Comparison of ENCODE assay signal across 11 cellular contexts in the genomic region with DNA sequence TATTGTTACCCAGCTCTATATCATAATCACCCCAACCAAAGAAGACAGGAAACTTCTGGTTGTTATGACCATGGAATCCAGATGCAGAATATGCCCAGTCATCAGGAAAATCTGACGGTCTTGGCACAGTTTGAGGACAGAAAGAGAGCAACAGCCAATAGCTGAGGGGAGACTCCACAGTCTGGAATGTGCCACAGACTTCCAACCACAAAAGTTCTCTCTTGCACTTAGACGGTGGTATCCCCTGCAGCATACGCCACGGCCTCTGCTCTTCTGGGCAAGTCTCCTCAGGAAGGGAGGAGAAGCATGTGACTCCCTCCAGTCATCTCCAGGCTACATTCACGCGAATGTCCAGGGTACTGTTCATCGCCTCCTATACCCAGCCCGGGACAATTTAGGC. TPM values are rescaled to one million over a fixed set of nuclear protein-coding genes. Genes with fewer than 3 reads are reported as not detected.
DNase-seq lines count a peak whose midpoint lies in the region; ATAC-seq and TF ChIP-seq lines count a peak whose summit lies in the region.
"Had no signal": no experiment of that assay in that cellular context is flagged by ENCODE, and none has a peak within 500 bp of the region (broad histone marks: within the 10 kb centered on the region; RNA-seq: fewer than 3 reads in every experiment).

No MANE protein-coding gene starts in this region.

- H4K20me1 ChIP-seq in mammary epithelial cell (ENCODE audit: insufficient read depth, low read length): no peaks in the 10 kb centered on the region

- H3K27ac ChIP-seq in mammary epithelial cell (ENCODE audit: insufficient read depth, low read depth, low read length) (peak overlapping the region; percentile 90), thoracic aorta (no peak overlapping the region)
- H3K27ac ChIP-seq: cardiac muscle cell had no signal

- no peak overlapping the region for H3K27ac Mint-ChIP-seq in activated CD4-positive, alpha-beta memory T cell treated with anti-CD3 and anti-CD28 coated beads for 36 hours
- H3K27ac Mint-ChIP-seq in Calu3 (ENCODE audit: unreplicated experiment): no peak overlapping the region
- H3K27ac Mint-ChIP-seq: activated CD8-positive, alpha-beta memory T cell treated with anti-CD3 and anti-CD28 coated beads, Interleukin-2, amount 10 ng/mL, durations not matched to agents 7 days and 5 days had no signal

- ATAC-seq in HG02610 (IDR thresholded peaks at IDR 0.05; ENCODE audit: unreplicated experiment) (peak; percentile 42), thoracic aorta (ENCODE audit: insufficient number of reproducible peaks, low FRiP score, low read depth) (no peak)
- ATAC-seq: activated CD8-positive, alpha-beta memory T cell treated with anti-CD3 and anti-CD28 coated beads, Interleukin-2, amount 10 ng/mL, durations not matched to agents 7 days and 5 days had no signal

- in situ Hi-C loops in mammary epithelial cell (cut with MboI; ENCODE audit: low sequenced_read_pairs in 2 of 2): no loop called here

- WGBS in mammary epithelial cell (ENCODE audit: low coverage, missing lambda C conversion rate): 3% methylated on average over 8 of the region's 8 CpGs

- H3K4me1 ChIP-seq in mammary epithelial cell (ENCODE audit: insufficient read depth, low read length) (peaks cover 18% of the 10 kb centered on the region), thoracic aorta (ENCODE audit: control insufficient read depth in 1 of 2, low read depth in 2 of 2) (peaks cover 9 to 34% of the 10 kb centered on the region in 2 donors)

- peaks cover 58% of the 10 kb centered on the region for H3K79me2 ChIP-seq in mammary epithelial cell (ENCODE audit: insufficient read depth, low read length)

- H3K4me1 Mint-ChIP-seq in activated CD4-positive, alpha-beta memory T cell treated with anti-CD3 and anti-CD28 coated beads for 36 hours (ENCODE audit: low read depth): peaks cover 24% of the 10 kb centered on the region
- no peaks in the 10 kb centered on the region for H3K4me1 Mint-ChIP-seq in Calu3 (ENCODE audit: low read depth, unreplicated experiment)

- H3K4me2 ChIP-seq in mammary epithelial cell (ENCODE audit: insufficient read depth, low read depth, low read length): peak overlapping the region; percentile 66

- H3K9me3 ChIP-seq in mammary epithelial cell (replicated peaks; ENCODE audit: insufficient read depth, low read length) (no peaks in the 10 kb centered on the region), thoracic aorta (no peaks in the 10 kb centered on the region)

- DNase-seq in mammary epithelial cell (peak; percentile 93), iris pigment epithelial cell (ENCODE audit: low read depth) (peak; percentile 97), thoracic aorta (ENCODE audit: low spot score) (no peak), Calu3 (no peak), DMS 273 treated with DMSO at 0.1 percent for 48 hours (lab: John Stamatoyannopoulos, UW) (no peak), pons (ENCODE audit: low spot score) (no peak)
- no peak for DNase-seq in activated CD4-positive, alpha-beta memory T cell treated with anti-CD3 and anti-CD28 coated beads for 36 hours
- DNase-seq: activated CD8-positive, alpha-beta memory T cell treated with anti-CD3 and anti-CD28 coated beads, Interleukin-2, amount 10 ng/mL, durations not matched to agents 7 days and 5 days; NCI-H446 had no signal

- H3K4me3 ChIP-seq in mammary epithelial cell (replicated peaks in 1 of 3; ENCODE audit: insufficient read depth in 1 of 3, low read depth in 2 of 3, low read length in 3 of 3) (peak overlapping the region in 1 of 3 experiments; percentile 6), thoracic aorta (peak overlapping the region; percentile 41)
- H3K4me3 ChIP-seq: cardiac muscle cell had no signal

- H3K4me3 Mint-ChIP-seq in activated CD4-positive, alpha-beta memory T cell treated with anti-CD3 and anti-CD28 coated beads for 36 hours: no peak overlapping the region
- no peak overlapping the region for H3K4me3 Mint-ChIP-seq in Calu3 (ENCODE audit: low read depth, unreplicated experiment)
- H3K4me3 Mint-ChIP-seq: activated CD8-positive, alpha-beta memory T cell treated with anti-CD3 and anti-CD28 coated beads, Interleukin-2, amount 10 ng/mL, durations not matched to agents 7 days and 5 days had no signal

- peaks cover 14% of the 10 kb centered on the region for H3K36me3 Mint-ChIP-seq in activated CD4-positive, alpha-beta memory T cell treated with anti-CD3 and anti-CD28 coated beads for 36 hours
- H3K36me3 Mint-ChIP-seq in Calu3 (ENCODE audit: insufficient read depth, unreplicated experiment): no peaks in the 10 kb centered on the region

- H2AFZ ChIP-seq in mammary epithelial cell (ENCODE audit: low read depth, low read length): peak overlapping the region; percentile 72

- no peaks in the 10 kb centered on the region for H3K36me3 ChIP-seq in mammary epithelial cell (ENCODE audit: insufficient read depth, low read length)
- H3K36me3 ChIP-seq in thoracic aorta: no peaks in the 10 kb centered on the region
- H3K36me3 ChIP-seq: cardiac muscle cell had no signal

- POLR2A ChIA-PET in activated CD4-positive, alpha-beta memory T cell treated with anti-CD3 and anti-CD28 coated beads for 36 hours (lab: Charles Lee): interaction anchor here (1.1 kb wide), 1 partner anchor 16 kb away, joined by 3 read pairs; no protein-coding TSS in a partner anchor

- peaks cover 5% of the 10 kb centered on the region for H3K9me3 Mint-ChIP-seq in activated CD4-positive, alpha-beta memory T cell treated with anti-CD3 and anti-CD28 coated beads for 36 hours
- peaks cover 5% of the 10 kb centered on the region for H3K9me3 Mint-ChIP-seq in Calu3 (ENCODE audit: low read depth, unreplicated experiment)

- H3K27me3 Mint-ChIP-seq in activated CD4-positive, alpha-beta memory T cell treated with anti-CD3 and anti-CD28 coated beads for 36 hours: no peaks in the 10 kb centered on the region
- H3K27me3 Mint-ChIP-seq in Calu3 (ENCODE audit: unreplicated experiment): no peaks in the 10 kb centered on the region
- H3K27me3 Mint-ChIP-seq: activated CD8-positive, alpha-beta memory T cell treated with anti-CD3 and anti-CD28 coated beads, Interleukin-2, amount 10 ng/mL, durations not matched to agents 7 days and 5 days had no signal

- BruUV-seq in mammary epithelial cell (replicated peaks; lab: Mats Ljungman, UMichigan) (TSS peak; percentile 99), Calu3 (replicated peaks; lab: Mats Ljungman, UMichigan) (no TSS peak)

- CTCF ChIA-PET in mammary epithelial cell (lab: Charles Lee; ENCODE audit: low non-redundant PET): no interaction called here
- CTCF ChIA-PET in activated CD4-positive, alpha-beta memory T cell treated with anti-CD3 and anti-CD28 coated beads for 36 hours (lab: Charles Lee): no interaction called here
- CTCF ChIA-PET in Calu3 (lab: Charles Lee): interaction anchor here (1.1 kb wide), 1 partner anchor 14 kb away, joined by 3 read pairs; no protein-coding TSS in a partner anchor

- dilution Hi-C loops in mammary epithelial cell (cut with HindIII; ENCODE audit: low sequenced_read_pairs): no loop called here

- intact Hi-C loops in mammary epithelial cell (cut with micrococcal nuclease): loop anchor here (1.0 kb wide), 1 partner anchor 16 kb away; no protein-coding TSS in a partner anchor
- intact Hi-C loops in activated CD4-positive, alpha-beta memory T cell treated with anti-CD3 and anti-CD28 coated beads for 36 hours (cut with micrococcal nuclease): no loop called here
- intact Hi-C loops in Calu3 (cut with micrococcal nuclease; ENCODE audit: unreplicated experiment): no loop called here

- TF ChIP-seq CTCF in mammary epithelial cell (conservative IDR thresholded peaks at IDR 0.05 in 1 of 2, IDR thresholded peaks at IDR 0.05 in 1 of 2; ENCODE audit: extremely low read depth in 1 of 2, insufficient read depth in 1 of 2, low read depth in 1 of 2, low read length in 2 of 2) (no peak), thoracic aorta (IDR thresholded peaks at IDR 0.05) (no peak), Calu3 (IDR thresholded peaks at IDR 0.05; ENCODE audit: unreplicated experiment) (no peak)

- H3K27me3 ChIP-seq in mammary epithelial cell (ENCODE audit: insufficient read depth, low read length) (no peaks in the 10 kb centered on the region), thoracic aorta (replicated peaks; ENCODE audit: insufficient read depth) (no peaks in the 10 kb centered on the region)
- H3K27me3 ChIP-seq: cardiac muscle cell had no signal

- peak overlapping the region; percentile 67 for H3K9ac ChIP-seq in mammary epithelial cell (ENCODE audit: insufficient read depth, low read length)

RNA-seq across cellular contexts. Expression of a gene that starts 18.4 kb away (rescaled TPM):
- 10 to 100 TPM; 14.5 to 18.2 TPM for total RNA-seq in mammary epithelial cell
- 9.9 TPM for polyA plus RNA-seq in mammary epithelial cell
- 17.1 TPM for polyA minus RNA-seq in mammary epithelial cell
- 10 to 100 TPM; 20.2 to 41.4 TPM for total RNA-seq in thoracic aorta
- total RNA-seq in activated CD4-positive, alpha-beta memory T cell treated with anti-CD3 and anti-CD28 coated beads for 36 hours: 10 to 100 TPM; 17.3 to 17.7 TPM
- total RNA-seq in Calu3 (2022): 23.8 and 26.2 TPM in 2 replicates

Comparison
In these comparisons a context has a peak if more than half of its experiments do, and no peak if none do; other contexts are left out.
1. DNase-seq: peak in mammary epithelial cell (single experiment) and iris pigment epithelial cell (single experiment); none in thoracic aorta (single experiment), activated CD4-positive, alpha-beta memory T cell treated with anti-CD3 and anti-CD28 coated beads for 36 hours (single experiment), Calu3 (single experiment), DMS 273 treated with DMSO at 0.1 percent for 48 hours (single experiment) and pons (single experiment).